1 cellular context compared by ENCODE assay signal in the genomic region with DNA sequence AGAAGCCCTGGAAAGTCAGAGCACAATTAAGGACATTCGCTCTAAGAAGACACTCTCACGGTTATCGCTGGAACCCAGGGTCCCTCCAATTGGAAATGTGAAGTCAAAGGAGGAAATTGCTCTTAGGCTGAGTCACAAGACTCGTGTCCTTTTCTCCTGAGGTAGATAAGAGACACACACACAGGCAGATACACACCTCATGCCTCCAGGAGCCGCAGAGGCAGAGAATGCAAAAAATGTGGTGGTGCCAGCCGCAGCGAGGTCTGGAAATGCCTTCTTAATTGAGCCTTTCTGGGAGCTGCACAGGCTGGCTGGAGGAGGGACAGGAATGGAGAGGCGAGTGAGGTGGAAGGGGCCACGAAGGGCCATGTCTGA.
TF ChIP-seq lines count a peak whose summit lies in the region.

No MANE protein-coding gene starts in this region.

TF ChIP-seq in WTC11, 78 proteins besides CTCF, POLR2A, EP300 and RAD21 (continued from another document):
- TF ChIP-seq GRHL2 (CRISPR knock-in tag; IDR thresholded peaks at IDR 0.05; ENCODE audit: insufficient replicate concordance, severe bottlenecking) (no peak), ZNF423 (CRISPR knock-in tag; IDR thresholded peaks at IDR 0.05) (no peak), SMAD4 (CRISPR knock-in tag; IDR thresholded peaks at IDR 0.05) (no peak), FOXK1 (CRISPR knock-in tag; IDR thresholded peaks at IDR 0.05) (no peak)
- TF ChIP-seq, protein P1, sequence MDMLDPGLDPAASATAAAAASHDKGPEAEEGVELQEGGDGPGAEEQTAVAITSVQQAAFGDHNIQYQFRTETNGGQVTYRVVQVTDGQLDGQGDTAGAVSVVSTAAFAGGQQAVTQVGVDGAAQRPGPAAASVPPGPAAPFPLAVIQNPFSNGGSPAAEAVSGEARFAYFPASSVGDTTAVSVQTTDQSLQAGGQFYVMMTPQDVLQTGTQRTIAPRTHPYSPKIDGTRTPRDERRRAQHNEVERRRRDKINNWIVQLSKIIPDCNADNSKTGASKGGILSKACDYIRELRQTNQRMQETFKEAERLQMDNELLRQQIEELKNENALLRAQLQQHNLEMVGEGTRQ (CRISPR knock-in tag; IDR thresholded peaks at IDR 0.05), result no peak
- TF ChIP-seq, protein P2, sequence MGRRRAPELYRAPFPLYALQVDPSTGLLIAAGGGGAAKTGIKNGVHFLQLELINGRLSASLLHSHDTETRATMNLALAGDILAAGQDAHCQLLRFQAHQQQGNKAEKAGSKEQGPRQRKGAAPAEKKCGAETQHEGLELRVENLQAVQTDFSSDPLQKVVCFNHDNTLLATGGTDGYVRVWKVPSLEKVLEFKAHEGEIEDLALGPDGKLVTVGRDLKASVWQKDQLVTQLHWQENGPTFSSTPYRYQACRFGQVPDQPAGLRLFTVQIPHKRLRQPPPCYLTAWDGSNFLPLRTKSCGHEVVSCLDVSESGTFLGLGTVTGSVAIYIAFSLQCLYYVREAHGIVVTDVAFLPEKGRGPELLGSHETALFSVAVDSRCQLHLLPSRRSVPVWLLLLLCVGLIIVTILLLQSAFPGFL (CRISPR knock-in tag; IDR thresholded peaks at IDR 0.05; ENCODE audit: borderline replicate concordance), result no peak
- TF ChIP-seq, protein P3, sequence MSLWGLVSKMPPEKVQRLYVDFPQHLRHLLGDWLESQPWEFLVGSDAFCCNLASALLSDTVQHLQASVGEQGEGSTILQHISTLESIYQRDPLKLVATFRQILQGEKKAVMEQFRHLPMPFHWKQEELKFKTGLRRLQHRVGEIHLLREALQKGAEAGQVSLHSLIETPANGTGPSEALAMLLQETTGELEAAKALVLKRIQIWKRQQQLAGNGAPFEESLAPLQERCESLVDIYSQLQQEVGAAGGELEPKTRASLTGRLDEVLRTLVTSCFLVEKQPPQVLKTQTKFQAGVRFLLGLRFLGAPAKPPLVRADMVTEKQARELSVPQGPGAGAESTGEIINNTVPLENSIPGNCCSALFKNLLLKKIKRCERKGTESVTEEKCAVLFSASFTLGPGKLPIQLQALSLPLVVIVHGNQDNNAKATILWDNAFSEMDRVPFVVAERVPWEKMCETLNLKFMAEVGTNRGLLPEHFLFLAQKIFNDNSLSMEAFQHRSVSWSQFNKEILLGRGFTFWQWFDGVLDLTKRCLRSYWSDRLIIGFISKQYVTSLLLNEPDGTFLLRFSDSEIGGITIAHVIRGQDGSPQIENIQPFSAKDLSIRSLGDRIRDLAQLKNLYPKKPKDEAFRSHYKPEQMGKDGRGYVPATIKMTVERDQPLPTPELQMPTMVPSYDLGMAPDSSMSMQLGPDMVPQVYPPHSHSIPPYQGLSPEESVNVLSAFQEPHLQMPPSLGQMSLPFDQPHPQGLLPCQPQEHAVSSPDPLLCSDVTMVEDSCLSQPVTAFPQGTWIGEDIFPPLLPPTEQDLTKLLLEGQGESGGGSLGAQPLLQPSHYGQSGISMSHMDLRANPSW (CRISPR knock-in tag; conservative IDR thresholded peaks at IDR 0.05; ENCODE audit: low read depth), result no peak
TF ChIP-seq in WTC11: peak in this region for 0.
